ENCODE assay signal across 10 cellular contexts in genomic region chr10:18649364-18649959, GRCh38. TPM values are rescaled to one million over a fixed set of nuclear protein-coding genes. Genes with fewer than 3 reads are reported as not detected.
A peak's percentile ranks its signal among the peaks of the same experiment; 100 is the strongest.
DNase-seq lines count a peak whose midpoint lies in the region; ATAC-seq and TF ChIP-seq lines count a peak whose summit lies in the region.
"Had no signal": no experiment of that assay in that cellular context is flagged by ENCODE, and none has a peak within 500 bp of the region (broad histone marks: within the 10 kb centered on the region; RNA-seq: fewer than 3 reads in every experiment).

No MANE protein-coding gene starts in this region.

- H3K4me1 Mint-ChIP-seq in WTC11: peaks cover 25% of the 10 kb centered on the region

- CTCF ChIA-PET in WTC11 (lab: Charles Lee): no interaction called here

- H3K4me3 ChIP-seq in BE2C (ENCODE audit: low read depth, low read length) (peak overlapping the region; percentile 89), HFF-Myc (replicated peaks; ENCODE audit: low read depth, low read length) (peak overlapping the region; percentile 53), iPS-20b (ENCODE audit: low read length) (peak overlapping the region; percentile 96)

- no peak for TF ChIP-seq CTCF in BE2C (IDR thresholded peaks at IDR 0.05; ENCODE audit: low read depth, low read length)
- no peak for TF ChIP-seq CTCF in HFF-Myc (IDR thresholded peaks at IDR 0.05; ENCODE audit: low read depth, low read length, missing control alignments)
- no peak for TF ChIP-seq CTCF in WTC11 (IDR thresholded peaks at IDR 0.05)

- no peak overlapping the region for H3K27ac ChIP-seq in iPS-20b (ENCODE audit: low read length)
- H3K27ac ChIP-seq: sigmoid colon had no signal

- H3K27me3 ChIP-seq in BE2C (no peaks in the 10 kb centered on the region), iPS-20b (ENCODE audit: insufficient read depth, low read length) (no peaks in the 10 kb centered on the region)
- H3K27me3 ChIP-seq: sigmoid colon had no signal

- POLR2A ChIA-PET in WTC11 (lab: Charles Lee): interaction anchor here (0.7 kb wide), 2 partner anchors 10 to 73 kb away, joined by 4 to 5 read pairs; partner anchors contain the start of gene ARL5B

- H3K9ac ChIP-seq in iPS-20b (ENCODE audit: low read depth, low read length): peak overlapping the region; percentile 90; the same call in 1 of the 2 replicates

- H3K36me3 Mint-ChIP-seq in WTC11: peaks cover 16% of the 10 kb centered on the region; the same call in 1 of the 2 replicates

- H3K27me3 Mint-ChIP-seq in WTC11 (ENCODE audit: low read depth): no peaks in the 10 kb centered on the region

- peak overlapping the region; percentile 73; the same call in 1 of the 2 replicates for H3K27ac Mint-ChIP-seq in WTC11

- DNase-seq in BE2C: no peak
- DNase-seq in HFF-Myc (ENCODE audit: extremely low read depth, low read depth): no peak
- DNase-seq in WTC11 (ENCODE audit: low spot score): no peak
- no peak for DNase-seq in SK-N-DZ (ENCODE audit: low spot score)
- no peak for DNase-seq in GM19238 (ENCODE audit: insufficient read length, low spot score)
- DNase-seq: NCI-H2171 treated with DMSO at 0.1 percent for 48 hours, sigmoid colon had no signal

- no peaks in the 10 kb centered on the region for H3K9me3 ChIP-seq in BE2C
- no peaks in the 10 kb centered on the region for H3K9me3 ChIP-seq in iPS-20b (ENCODE audit: insufficient read depth, low read depth, low read length)
- H3K9me3 ChIP-seq: sigmoid colon had no signal

- no peaks in the 10 kb centered on the region for H3K9me3 Mint-ChIP-seq in WTC11

- H3K4me1 ChIP-seq in BE2C: no peaks in the 10 kb centered on the region
- H3K4me1 ChIP-seq in iPS-20b (ENCODE audit: insufficient read depth, low read length): peaks cover 7% of the 10 kb centered on the region; the same call in 1 of the 2 replicates

- H3K36me3 ChIP-seq in BE2C: peaks cover 9% of the 10 kb centered on the region
- peaks cover 28% of the 10 kb centered on the region; the same call in 1 of the 2 replicates for H3K36me3 ChIP-seq in iPS-20b (ENCODE audit: insufficient read depth, low read depth, low read length)

- ATAC-seq in WTC11: no peak
- ATAC-seq in HG02798 (IDR thresholded peaks at IDR 0.05; ENCODE audit: poor library complexity, unreplicated experiment): no peak
- ATAC-seq in HG03095 (IDR thresholded peaks at IDR 0.05; ENCODE audit: unreplicated experiment): no peak

- H3K4me3 Mint-ChIP-seq in WTC11: peak overlapping the region; percentile 96

TF ChIP-seq in WTC11, 78 proteins besides CTCF, POLR2A, EP300 and RAD21:
- TF ChIP-seq MYBL2 (CRISPR knock-in tag; IDR thresholded peaks at IDR 0.05) (no peak), EMX1 (CRISPR knock-in tag; IDR thresholded peaks at IDR 0.05) (no peak), IRF1 (CRISPR knock-in tag; IDR thresholded peaks at IDR 0.05) (no peak), ATF6 (CRISPR knock-in tag; IDR thresholded peaks at IDR 0.05) (no peak), AR (CRISPR knock-in tag; IDR thresholded peaks at IDR 0.05) (no peak), E2F1 (CRISPR knock-in tag; IDR thresholded peaks at IDR 0.05) (no peak), ZBTB21 (CRISPR knock-in tag; IDR thresholded peaks at IDR 0.05; ENCODE audit: borderline replicate concordance) (no peak), CREB1 (CRISPR knock-in tag; IDR thresholded peaks at IDR 0.05) (no peak), ESRRA (CRISPR knock-in tag; IDR thresholded peaks at IDR 0.05; ENCODE audit: borderline replicate concordance) (no peak), ZNF317 (CRISPR knock-in tag; IDR thresholded peaks at IDR 0.05; ENCODE audit: borderline replicate concordance, low read depth) (no peak), ATF3 (CRISPR knock-in tag; conservative IDR thresholded peaks at IDR 0.05) (no peak), CREM (CRISPR knock-in tag; IDR thresholded peaks at IDR 0.05) (no peak), NFATC4 (CRISPR knock-in tag; IDR thresholded peaks at IDR 0.05) (no peak), ZSCAN18 (CRISPR knock-in tag; IDR thresholded peaks at IDR 0.05) (no peak), KAT7 (CRISPR knock-in tag; IDR thresholded peaks at IDR 0.05; ENCODE audit: borderline replicate concordance) (no peak), HMGA2 (CRISPR knock-in tag; IDR thresholded peaks at IDR 0.05) (no peak), GRHL2 (CRISPR knock-in tag; IDR thresholded peaks at IDR 0.05; ENCODE audit: insufficient replicate concordance, severe bottlenecking) (no peak)

RNA-seq across cellular contexts. Expression of gene NSUN6, which starts 1.9 kb away (rescaled TPM):
- 15.6 TPM for polyA plus RNA-seq in BE2C (2012; ENCODE audit: insufficient read depth, insufficient read length, low read depth)
- total RNA-seq in WTC11 (2021): 14.7 to 15.5 TPM (median 15.1 TPM) in 3 replicates
- polyA plus RNA-seq in SK-N-DZ (2014; cell fraction: cytosol; rRNA removed): 16.2 and 17.2 TPM in 2 replicates
- 25.2 and 30.9 TPM in 2 replicates for polyA plus RNA-seq in SK-N-DZ (2014; cell fraction: nucleus; rRNA removed)

RNA-seq across cellular contexts. Expression of gene ARL5B, which starts 9.8 kb away (rescaled TPM):
- 12.4 TPM for polyA plus RNA-seq in BE2C (2012; ENCODE audit: insufficient read depth, insufficient read length, low read depth)
- total RNA-seq in WTC11 (2021): 37.6 to 44.1 TPM (median 39.4 TPM) in 3 replicates
- polyA plus RNA-seq in SK-N-DZ (2014; cell fraction: cytosol; rRNA removed): 19.9 and 24.2 TPM in 2 replicates
- polyA plus RNA-seq in SK-N-DZ (2014; cell fraction: nucleus; rRNA removed): 19.0 and 26.0 TPM in 2 replicates
